ENCODE assay signal across 25 cellular contexts in the genomic region with DNA sequence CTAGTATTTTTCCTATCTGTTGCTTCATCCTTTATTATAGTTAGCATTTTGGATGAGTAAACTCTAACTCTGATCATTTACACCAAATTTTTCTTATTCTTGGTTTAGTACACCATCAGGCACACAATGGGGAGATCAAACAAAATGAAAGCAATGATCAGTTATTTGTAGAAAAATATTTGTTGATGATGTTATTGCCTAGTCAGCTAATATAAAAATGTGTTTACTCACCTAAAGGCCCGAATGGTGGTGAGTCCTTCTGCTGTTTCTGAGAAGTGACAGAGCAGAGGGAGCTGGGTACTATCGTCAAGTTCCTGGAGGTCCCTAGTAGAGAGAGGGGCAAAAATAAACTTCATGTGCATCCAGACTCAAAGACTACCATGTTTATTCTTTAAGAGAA.
"Had no signal": no experiment of that assay in that cellular context is flagged by ENCODE, and none has a peak within 500 bp of the region (broad histone marks: within the 10 kb centered on the region; RNA-seq: fewer than 3 reads in every experiment).

No MANE protein-coding gene starts in this region.

- H3K4me2 ChIP-seq: hepatocyte had no signal

- H3K9me3 ChIP-seq: colonic mucosa, esophagus squamous epithelium, gastroesophageal sphincter, heart left ventricle, left lung, lower lobe of right lung, mucosa of descending colon had no signal

- ATAC-seq: effector memory CD8-positive, alpha-beta T cell; esophagus mucosa; gastroesophageal sphincter; heart left ventricle; left cardiac atrium; left lung; left ventricle myocardium superior; lower lobe of right lung; mucosa of descending colon had no signal

- H3K36me3 ChIP-seq: colonic mucosa, esophagus squamous epithelium, left lung, lower lobe of right lung had no signal

- H3K79me2 ChIP-seq: hepatocyte had no signal

- H3K4me1 ChIP-seq: colonic mucosa, esophagus squamous epithelium, gastroesophageal sphincter, heart left ventricle, left lung, lower lobe of right lung had no signal

- FAIRE-seq: endometrium, islet of Langerhans, keratinocyte had no signal

- H3K4me3 ChIP-seq: colonic mucosa, esophagus squamous epithelium, gastroesophageal sphincter, heart left ventricle, hepatocyte, left lung, lower lobe of right lung, mucosa of descending colon had no signal

- H3K27ac ChIP-seq: colonic mucosa, epithelial cell of prostate, esophagus squamous epithelium, gastroesophageal sphincter, heart left ventricle, hepatocyte, left lung, lower lobe of right lung had no signal

- DNase-seq: colonic mucosa; cortex of kidney; effector CD8-positive, alpha-beta T cell; effector memory CD8-positive, alpha-beta T cell; endodermal cell; erythroblast; esophagus squamous epithelium; foreskin fibroblast; foreskin melanocyte; heart left ventricle; hypothalamus; left cardiac atrium; left lung; left ventricle myocardium superior; lower lobe of right lung; mesenchymal stem cell; mucosa of descending colon; naive B cell had no signal

- H2AFZ ChIP-seq: hepatocyte had no signal

- H3K27me3 ChIP-seq: colonic mucosa, esophagus squamous epithelium, gastroesophageal sphincter, heart left ventricle, hepatocyte, left lung had no signal
